ENCODE assay signal across 9 cellular contexts in the genomic region with DNA sequence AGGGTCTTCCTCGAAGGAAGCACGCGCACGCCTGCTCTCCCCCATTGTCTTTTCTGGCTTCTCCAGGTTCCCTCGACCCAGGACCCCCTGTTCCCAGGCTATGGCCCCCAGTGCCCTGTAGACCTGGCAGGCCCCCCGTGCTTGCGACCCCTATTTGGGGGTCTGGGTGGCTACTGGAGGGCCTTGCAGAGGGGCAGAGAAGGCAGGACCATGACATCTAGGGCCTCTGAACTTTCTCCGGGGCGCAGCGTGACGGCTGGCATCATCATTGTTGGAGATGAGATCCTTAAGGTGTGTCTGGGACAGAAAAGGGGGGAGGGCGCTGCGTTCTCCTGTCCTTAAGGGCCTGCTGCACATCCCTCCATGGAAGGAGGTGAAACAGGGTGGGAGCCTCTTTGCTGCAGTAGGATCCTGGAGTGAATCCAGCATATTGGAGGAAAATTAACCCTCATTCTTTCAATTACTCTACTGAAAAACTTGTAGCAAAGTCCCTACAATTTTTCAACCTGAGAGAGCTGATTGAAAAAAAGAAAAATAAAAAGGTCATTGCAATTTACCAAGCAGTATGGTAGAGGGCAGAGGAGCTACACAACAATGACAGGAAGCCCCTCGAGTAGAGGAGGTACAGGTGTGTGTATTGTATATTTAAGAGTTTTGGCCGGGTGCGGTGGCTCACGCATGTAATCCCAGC. TPM values are rescaled to one million over a fixed set of nuclear protein-coding genes. Genes with fewer than 3 reads are reported as not detected.
A peak's percentile ranks its signal among the peaks of the same experiment; 100 is the strongest.
DNase-seq lines count a peak whose midpoint lies in the region; ATAC-seq, FAIRE-seq and TF ChIP-seq lines count a peak whose summit lies in the region.
"Had no signal": no experiment of that assay in that cellular context is flagged by ENCODE, and none has a peak within 500 bp of the region (broad histone marks: within the 10 kb centered on the region; RNA-seq: fewer than 3 reads in every experiment).

No MANE protein-coding gene starts in this region.

- peaks cover 11% of the 10 kb centered on the region; the same call in 1 of the 2 replicates for H4K20me1 ChIP-seq in PC-3 (ENCODE audit: low read length)

- H3K9ac ChIP-seq in PC-3 (ENCODE audit: low read length): peak overlapping the region; percentile 92

- no peaks in the 10 kb centered on the region for H3K9me3 Mint-ChIP-seq in activated CD8-positive, alpha-beta memory T cell treated with anti-CD3 and anti-CD28 coated beads, Interleukin-2, amount 10 ng/mL, durations not matched to agents 7 days and 5 days (ENCODE audit: low read depth)
- H3K9me3 Mint-ChIP-seq in glutamatergic neuron (ENCODE audit: unreplicated experiment): peaks cover 2% of the 10 kb centered on the region
- H3K9me3 Mint-ChIP-seq: dendritic cell treated with granulocyte-macrophage colony-stimulating factor and Interleukin-4, amounts not matched to agents 40 ng/mL and 50 ng/mL, for 4 days had no signal

- TF ChIP-seq CTCF in GM12865 (IDR thresholded peaks at IDR 0.05; ENCODE audit: insufficient read depth, low read depth, low read length, missing control alignments) (no peak), PC-3 (conservative IDR thresholded peaks at IDR 0.05; ENCODE audit: low read depth, low read length) (no peak), fibroblast of villous mesenchyme (IDR thresholded peaks at IDR 0.05; ENCODE audit: insufficient read depth, low read depth, low read length) (no peak), glutamatergic neuron (IDR thresholded peaks at IDR 0.05; ENCODE audit: partially characterized antibody, unreplicated experiment) (no peak)

- FAIRE-seq in GM19239 (lab: Jason Lieb, UNC): no peak

- H3K27ac ChIP-seq in PC-3 (ENCODE audit: low read length): peak overlapping the region; percentile 50

- H3K36me3 Mint-ChIP-seq in activated CD8-positive, alpha-beta memory T cell treated with anti-CD3 and anti-CD28 coated beads, Interleukin-2, amount 10 ng/mL, durations not matched to agents 7 days and 5 days: peaks cover 32% of the 10 kb centered on the region
- peaks cover 2% of the 10 kb centered on the region for H3K36me3 Mint-ChIP-seq in glutamatergic neuron (ENCODE audit: unreplicated experiment)

- no peaks in the 10 kb centered on the region for H3K27me3 ChIP-seq in PC-3 (ENCODE audit: low read length)

- H3K9me3 ChIP-seq in PC-3 (ENCODE audit: low read length): no peaks in the 10 kb centered on the region

- peaks cover 6% of the 10 kb centered on the region for H3F3A ChIP-seq in PC-3 (ENCODE audit: low read length, unreplicated experiment)

- ATAC-seq in PC-3 (peak; percentile 21; the same call in 1 of the 2 replicates), GM19455 (IDR thresholded peaks at IDR 0.05; ENCODE audit: unreplicated experiment) (no peak)
- no peak for ATAC-seq in activated CD8-positive, alpha-beta memory T cell treated with anti-CD3 and anti-CD28 coated beads, Interleukin-2, amount 10 ng/mL, durations not matched to agents 7 days and 5 days

- H3K4me3 ChIP-seq in GM12865 (ENCODE audit: low read depth, low read length): peak overlapping the region; percentile 78
- H3K4me3 ChIP-seq in PC-3 (ENCODE audit: low read length): peak overlapping the region; percentile 86
- H3K4me3 ChIP-seq in fibroblast of villous mesenchyme (ENCODE audit: low read depth, low read length): peak overlapping the region; percentile 63
- H3K4me3 ChIP-seq in skeletal muscle cell (ENCODE audit: low read depth, low read length): peak overlapping the region; percentile 97

- peaks cover 25% of the 10 kb centered on the region for H3K4me1 Mint-ChIP-seq in activated CD8-positive, alpha-beta memory T cell treated with anti-CD3 and anti-CD28 coated beads, Interleukin-2, amount 10 ng/mL, durations not matched to agents 7 days and 5 days
- peaks cover 3% of the 10 kb centered on the region for H3K4me1 Mint-ChIP-seq in glutamatergic neuron (ENCODE audit: low read depth, unreplicated experiment)

- POLR2A ChIA-PET in PC-3 (lab: Charles Lee; ENCODE audit: unreplicated experiment): interaction anchor here (0.9 to 1.0 kb wide), 2 partner anchors 10 kb away, joined by 4 read pairs; partner anchors contain the start of gene LENEP

- no peak overlapping the region for H3K27ac Mint-ChIP-seq in activated CD8-positive, alpha-beta memory T cell treated with anti-CD3 and anti-CD28 coated beads, Interleukin-2, amount 10 ng/mL, durations not matched to agents 7 days and 5 days
- no peak overlapping the region for H3K27ac Mint-ChIP-seq in glutamatergic neuron (ENCODE audit: unreplicated experiment)
- H3K27ac Mint-ChIP-seq: dendritic cell treated with granulocyte-macrophage colony-stimulating factor and Interleukin-4, amounts not matched to agents 40 ng/mL and 50 ng/mL, for 4 days had no signal

- CTCF ChIA-PET in PC-3 (lab: Charles Lee): interaction anchor here (0.6 to 1.9 kb wide), 5 partner anchors 9 to 1775 kb away, joined by 3 to 6 read pairs (median 5); partner anchors contain the start of gene LENEP
- CTCF ChIA-PET in activated CD8-positive, alpha-beta memory T cell treated with anti-CD3 and anti-CD28 coated beads, Interleukin-2, amount 10 ng/mL, durations not matched to agents 7 days and 5 days (lab: Charles Lee): interaction anchor here (1.0 to 7.1 kb wide), 23 partner anchors 9 to 424 kb away, joined by 3 to 129 read pairs (median 4); partner anchors contain the start of genes ADAM15, CKS1B, KRTCAP2 and LENEP

- H3K27me3 Mint-ChIP-seq in activated CD8-positive, alpha-beta memory T cell treated with anti-CD3 and anti-CD28 coated beads, Interleukin-2, amount 10 ng/mL, durations not matched to agents 7 days and 5 days: no peaks in the 10 kb centered on the region
- peaks cover 3% of the 10 kb centered on the region for H3K27me3 Mint-ChIP-seq in glutamatergic neuron (ENCODE audit: unreplicated experiment)
- H3K27me3 Mint-ChIP-seq: dendritic cell treated with granulocyte-macrophage colony-stimulating factor and Interleukin-4, amounts not matched to agents 40 ng/mL and 50 ng/mL, for 4 days had no signal

- H3K4me1 ChIP-seq in PC-3 (ENCODE audit: insufficient read depth, low read length): peaks cover 7% of the 10 kb centered on the region

- peak overlapping the region; percentile 61 for H2AFZ ChIP-seq in PC-3 (ENCODE audit: low read length)

- peaks cover 69% of the 10 kb centered on the region for H3K79me2 ChIP-seq in PC-3 (ENCODE audit: low read length)

- no peak overlapping the region for H3K4me3 Mint-ChIP-seq in activated CD8-positive, alpha-beta memory T cell treated with anti-CD3 and anti-CD28 coated beads, Interleukin-2, amount 10 ng/mL, durations not matched to agents 7 days and 5 days
- H3K4me3 Mint-ChIP-seq in glutamatergic neuron (ENCODE audit: unreplicated experiment): no peak overlapping the region
- H3K4me3 Mint-ChIP-seq: dendritic cell treated with granulocyte-macrophage colony-stimulating factor and Interleukin-4, amounts not matched to agents 40 ng/mL and 50 ng/mL, for 4 days had no signal

- intact Hi-C loops in PC-3 (cut with micrococcal nuclease): loop anchor here (1.0 to 10.0 kb wide), 3 partner anchors 12 to 581 kb away; partner anchors contain the start of gene ASH1L

- peak overlapping the region; percentile 99 for H3K4me2 ChIP-seq in PC-3 (ENCODE audit: low read length)

- H3K9me2 ChIP-seq in PC-3 (replicated peaks; ENCODE audit: low read length): no peaks in the 10 kb centered on the region

- no TSS peak for BruUV-seq in PC-3 (replicated peaks; lab: Mats Ljungman, UMichigan)

- peaks cover 34% of the 10 kb centered on the region for H3K36me3 ChIP-seq in PC-3 (ENCODE audit: low read depth, low read length)

- no peak for DNase-seq in GM12865 (ENCODE audit: low read depth)
- peak; percentile 33 for DNase-seq in PC-3
- DNase-seq in fibroblast of villous mesenchyme (ENCODE audit: low read depth): no peak
- DNase-seq in skeletal muscle cell (ENCODE audit: low read depth): no peak
- no peak for DNase-seq in GM19239 (ENCODE audit: insufficient read length, low spot score)
- DNase-seq in activated CD8-positive, alpha-beta memory T cell treated with anti-CD3 and anti-CD28 coated beads, Interleukin-2, amount 10 ng/mL, durations not matched to agents 7 days and 5 days: no peak
- no peak for DNase-seq in glutamatergic neuron

RNA-seq across cellular contexts. Expression of gene FLAD1, which starts 0.8 kb away (rescaled TPM):
- total RNA-seq in PC-3 (2014; rRNA removed) (58.5 and 84.0 TPM in 2 replicates), fibroblast of villous mesenchyme (22.9 and 24.2 TPM in 2 replicates), glutamatergic neuron (ENCODE audit: unreplicated experiment) (68.8 TPM)
- total RNA-seq in activated CD8-positive, alpha-beta memory T cell treated with anti-CD3 and anti-CD28 coated beads, Interleukin-2, amount 10 ng/mL, durations not matched to agents 7 days and 5 days: 10 to 100 TPM; 48.2 to 63.7 TPM

RNA-seq across cellular contexts. Expression of gene CKS1B, which starts 9.4 kb away (rescaled TPM):
- total RNA-seq in PC-3 (2014; rRNA removed): 330 and 390 TPM in 2 replicates
- total RNA-seq in fibroblast of villous mesenchyme: 57.7 and 68.2 TPM in 2 replicates
- 100 to 1,000 TPM; 149 to 155 TPM for total RNA-seq in activated CD8-positive, alpha-beta memory T cell treated with anti-CD3 and anti-CD28 coated beads, Interleukin-2, amount 10 ng/mL, durations not matched to agents 7 days and 5 days
- 22.8 TPM for total RNA-seq in glutamatergic neuron (ENCODE audit: unreplicated experiment)

RNA-seq across cellular contexts. Expression of gene LENEP, which starts 9.5 kb away (rescaled TPM):
- total RNA-seq in PC-3 (2014; rRNA removed) (not detected in 2 replicates), fibroblast of villous mesenchyme (0.32 and 0.43 TPM in 2 replicates), glutamatergic neuron (ENCODE audit: unreplicated experiment) (1.3 TPM)
- 1 to 10 TPM in 1 of 2 experiments, under 1 TPM in 1; 0.91 to 1.2 TPM for total RNA-seq in activated CD8-positive, alpha-beta memory T cell treated with anti-CD3 and anti-CD28 coated beads, Interleukin-2, amount 10 ng/mL, durations not matched to agents 7 days and 5 days

RNA-seq across cellular contexts. Expression of gene SHC1, which starts 13.4 kb away (rescaled TPM):
- total RNA-seq in PC-3 (2014; rRNA removed) (106 and 107 TPM in 2 replicates), fibroblast of villous mesenchyme (255 and 330 TPM in 2 replicates), glutamatergic neuron (ENCODE audit: unreplicated experiment) (155 TPM)
- total RNA-seq in activated CD8-positive, alpha-beta memory T cell treated with anti-CD3 and anti-CD28 coated beads, Interleukin-2, amount 10 ng/mL, durations not matched to agents 7 days and 5 days: 10 to 100 TPM; 48.0 to 57.4 TPM

RNA-seq across cellular contexts. Expression of gene ZBTB7B, which starts 18.7 kb away (rescaled TPM):
- 39.7 and 59.1 TPM in 2 replicates for total RNA-seq in PC-3 (2014; rRNA removed)
- total RNA-seq in fibroblast of villous mesenchyme: 15.5 and 15.8 TPM in 2 replicates
- total RNA-seq in activated CD8-positive, alpha-beta memory T cell treated with anti-CD3 and anti-CD28 coated beads, Interleukin-2, amount 10 ng/mL, durations not matched to agents 7 days and 5 days: 10 to 100 TPM; 58.1 to 74.8 TPM
- 8.1 TPM for total RNA-seq in glutamatergic neuron (ENCODE audit: unreplicated experiment)
